ENCODE assay signal across 27 cellular contexts in the genomic region with DNA sequence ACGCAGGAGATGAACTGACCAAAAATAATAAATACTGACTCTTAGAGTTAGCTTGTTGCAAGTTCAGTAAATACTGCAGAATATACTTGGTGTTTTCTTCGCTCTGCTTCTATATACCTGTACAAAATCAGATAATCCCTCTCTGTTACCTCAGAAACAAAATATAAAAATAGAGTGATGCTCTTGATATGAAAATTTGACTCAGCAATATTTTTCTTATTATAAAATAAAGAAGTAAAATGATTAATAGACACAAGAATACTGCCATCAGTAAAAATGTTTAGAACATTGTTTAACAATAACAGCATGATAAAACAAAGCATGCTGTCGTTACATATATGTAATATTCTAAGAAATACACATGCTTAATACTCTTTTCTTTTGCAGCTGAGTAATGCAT.
"Had no signal": no experiment of that assay in that cellular context is flagged by ENCODE, and none has a peak within 500 bp of the region (broad histone marks: within the 10 kb centered on the region; RNA-seq: fewer than 3 reads in every experiment).

No MANE protein-coding gene starts in this region.

- H3K9me3 ChIP-seq: colonic mucosa, esophagus muscularis mucosa, gastrocnemius medialis, gastroesophageal sphincter, heart left ventricle had no signal

- H3K36me3 ChIP-seq: colonic mucosa, esophagus muscularis mucosa, esophagus squamous epithelium, gastrocnemius medialis, gastroesophageal sphincter, heart left ventricle, heart right ventricle had no signal

- H3K27ac ChIP-seq: colonic mucosa, coronary artery, dorsolateral prefrontal cortex, epithelial cell of prostate, esophagus muscularis mucosa, esophagus squamous epithelium, foreskin keratinocyte, gastrocnemius medialis, gastroesophageal sphincter, heart left ventricle, heart right ventricle had no signal

- H3K27me3 ChIP-seq: colonic mucosa, dorsolateral prefrontal cortex, esophagus muscularis mucosa, esophagus squamous epithelium, foreskin keratinocyte, gastrocnemius medialis, gastroesophageal sphincter, heart left ventricle, heart right ventricle had no signal

- H3K4me3 ChIP-seq: colonic mucosa, coronary artery, dorsolateral prefrontal cortex, esophagus muscularis mucosa, esophagus squamous epithelium, gastrocnemius medialis, gastroesophageal sphincter, heart left ventricle, heart right ventricle had no signal

- DNase-seq: colonic mucosa; cortex of kidney; dermis blood vessel endothelial cell; dorsolateral prefrontal cortex; effector CD4-positive, alpha-beta T cell; effector CD8-positive, alpha-beta T cell; effector memory CD4-positive, alpha-beta T cell; effector memory CD8-positive, alpha-beta T cell; endodermal cell; erythroblast; esophagus squamous epithelium; foreskin fibroblast; foreskin keratinocyte; foreskin melanocyte; gastrocnemius medialis; glutamatergic neuron; head of caudate nucleus; heart left ventricle; heart right ventricle had no signal

- H3K4me1 ChIP-seq: colonic mucosa, esophagus muscularis mucosa, esophagus squamous epithelium, foreskin keratinocyte, gastrocnemius medialis, gastroesophageal sphincter, heart left ventricle, heart right ventricle had no signal

- FAIRE-seq: colon, endometrium, endothelial cell of umbilical vein had no signal

- ATAC-seq: effector memory CD8-positive, alpha-beta T cell; esophagus mucosa; foreskin keratinocyte; gastrocnemius medialis; gastroesophageal sphincter; heart left ventricle; heart right ventricle had no signal
